12 cellular contexts compared by ENCODE assay signal in the genomic region with DNA sequence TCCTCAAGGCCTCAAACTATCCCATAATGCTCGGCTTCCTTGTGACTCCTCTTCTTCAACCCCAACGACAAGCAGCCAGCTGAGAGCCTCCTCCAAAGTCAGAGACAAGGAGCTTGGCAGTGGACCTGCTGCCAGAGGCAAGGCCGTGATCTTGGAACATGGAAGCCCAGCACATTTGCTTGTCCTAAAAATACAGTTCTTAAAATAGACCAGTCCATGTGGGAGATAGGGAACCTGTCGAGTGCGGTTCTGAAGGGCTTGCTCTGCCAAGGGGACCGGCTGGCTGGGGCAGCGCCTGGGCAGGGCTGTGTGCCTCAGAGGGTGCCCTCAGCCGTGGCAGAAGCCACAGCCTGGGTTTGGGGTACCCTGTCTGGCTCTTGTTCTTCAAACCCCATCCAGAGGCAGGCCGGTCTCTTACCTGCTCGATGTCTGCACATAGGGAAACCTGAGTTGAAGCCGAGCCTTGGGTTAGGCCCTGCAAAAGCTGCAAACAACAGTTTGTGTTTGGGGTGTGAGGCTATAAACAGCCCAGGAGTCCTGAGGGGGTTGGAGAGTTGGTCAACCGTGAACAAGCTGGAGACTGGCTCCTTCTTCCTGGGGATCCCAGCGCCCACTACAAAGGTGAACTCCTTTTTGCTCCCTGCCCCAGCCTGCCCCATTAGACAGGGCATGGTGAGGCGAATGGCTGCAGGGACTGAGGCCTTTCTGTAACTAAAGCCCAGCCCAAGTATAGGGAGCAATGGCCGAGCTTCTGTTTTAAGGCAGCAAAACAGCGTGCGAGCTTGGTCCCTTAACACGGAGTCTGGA.
"Had no signal": no experiment of that assay in that cellular context is flagged by ENCODE, and none has a peak within 500 bp of the region (broad histone marks: within the 10 kb centered on the region; RNA-seq: fewer than 3 reads in every experiment).

No MANE protein-coding gene starts in this region.

- H3K9me3 ChIP-seq: mucosa of descending colon, prostate gland, sigmoid colon, thoracic aorta, uterus had no signal

- ATAC-seq: mucosa of descending colon; natural killer cell; stimulated activated naive CD8-positive, alpha-beta T cell treated with anti-CD3 and anti-CD28 coated beads, Interleukin-15, amount 100 ng/mL, for 72 hours had no signal

- H3K36me3 ChIP-seq: brain microvascular endothelial cell, prostate gland, sigmoid colon, thoracic aorta, uterus had no signal

- DNase-seq: activated T-cell treated with anti-CD3 and anti-CD28 coated beads, Interleukin-2, amount 50 U/mL, for 1 hour; amniotic stem cell; brain microvascular endothelial cell; foreskin melanocyte; mucosa of descending colon; natural killer cell; sigmoid colon; stimulated activated CD4-positive, alpha-beta T cell treated with anti-CD3 and anti-CD28 coated beads, Interleukin-4, amount 100 ng/mL, for 4 hours; stimulated activated naive CD8-positive, alpha-beta T cell treated with anti-CD3 and anti-CD28 coated beads, Interleukin-15, amount 100 ng/mL, for 72 hours; uterus had no signal

- H3K4me1 ChIP-seq: prostate gland, sigmoid colon, uterus had no signal

- H3K27ac ChIP-seq: brain microvascular endothelial cell, prostate gland, sigmoid colon, thoracic aorta, uterus had no signal

- H3K27me3 ChIP-seq: brain microvascular endothelial cell, uterus had no signal

- H3K4me3 ChIP-seq: mucosa of descending colon, prostate gland, sigmoid colon, thoracic aorta, uterus had no signal
